8 cellular contexts compared by ENCODE assay signal in genomic region chr6:35259194-35259945, GRCh38. TPM values are rescaled to one million over a fixed set of nuclear protein-coding genes. Genes with fewer than 3 reads are reported as not detected.
DNase-seq lines count a peak whose midpoint lies in the region; ATAC-seq and TF ChIP-seq lines count a peak whose summit lies in the region.

Gene ZNF76, plus strand, starts transcription at chr6:35259735. Its CDS starts 21,417 bp downstream, at chr6:35281152.

- H3K4me3 ChIP-seq in DOHH2 (ENCODE audit: low read length): peak within 1 kb of the TSS; percentile 90
- H3K4me3 ChIP-seq in GM23338: peak within 1 kb of the TSS; percentile 84
- H3K4me3 ChIP-seq in LNCaP clone FGC (ENCODE audit: low read depth, low read length): peak within 1 kb of the TSS; percentile 87
- H3K4me3 ChIP-seq in fibroblast of mammary gland (ENCODE audit: control insufficient read depth, low read depth, low read length): peak within 1 kb of the TSS; percentile 95

- CTCF ChIA-PET in RWPE1 (lab: Yijun Ruan, JAX): interaction anchor here (0.6 to 0.8 kb wide), 5 partner anchors 14 to 796 kb away, joined by 3 to 6 read pairs (median 3); partner anchors contain the start of gene PPARD

- H3K27me3 Mint-ChIP-seq in GM23338 (ENCODE audit: insufficient read depth, low read depth, poor library complexity): peaks cover 10% of the 10 kb centered on the region
- no peaks in the 10 kb centered on the region for H3K27me3 Mint-ChIP-seq in activated T-helper 17 cell treated with anti-CD3 and anti-CD28 coated beads, Interleukin-2, amount 50 U/mL, for 72 hours
- no peaks in the 10 kb centered on the region for H3K27me3 Mint-ChIP-seq in natural killer cell (ENCODE audit: low read depth in 2 of 2)

- no peaks in the 10 kb centered on the region for H4K20me1 ChIP-seq in DOHH2 (ENCODE audit: control insufficient read depth, insufficient read depth, low read depth, low read length)
- H4K20me1 ChIP-seq in GM23338 (replicated peaks; ENCODE audit: insufficient read depth): no peaks in the 10 kb centered on the region; the same call in 1 of the 2 replicates

- H3K27ac Mint-ChIP-seq in GM23338: peak within 1 kb of the TSS; percentile 99
- H3K27ac Mint-ChIP-seq in activated T-helper 17 cell treated with anti-CD3 and anti-CD28 coated beads, Interleukin-2, amount 50 U/mL, for 72 hours: peak within 1 kb of the TSS; percentile 96
- H3K27ac Mint-ChIP-seq in natural killer cell: peak within 1 kb of the TSS; percentile 92 to 97

- H3K4me1 ChIP-seq in DOHH2 (ENCODE audit: control insufficient read depth, low read length): peaks cover 23% of the 10 kb centered on the region
- peaks cover 8% of the 10 kb centered on the region; the same call in 1 of the 2 replicates for H3K4me1 ChIP-seq in GM23338 (ENCODE audit: insufficient read depth)

- H3K9me2 ChIP-seq in DOHH2 (replicated peaks; ENCODE audit: control insufficient read depth, low read length) (no peaks in the 10 kb centered on the region), GM23338 (ENCODE audit: insufficient read depth) (no peaks in the 10 kb centered on the region)

- H3K9me3 ChIP-seq in DOHH2 (ENCODE audit: control insufficient read depth, insufficient read depth, low read length): no peaks in the 10 kb centered on the region

- H3K36me3 ChIP-seq in DOHH2 (ENCODE audit: control insufficient read depth, low read length) (peaks cover 6% of the 10 kb centered on the region; the same call in 1 of the 2 replicates), GM23338 (ENCODE audit: insufficient read depth) (no peaks in the 10 kb centered on the region)

- DNase-seq in GM23338 (ENCODE audit: low spot score) (peak; percentile 99), LNCaP clone FGC (ENCODE audit: low read depth) (peak; percentile 90), RWPE1 (ENCODE audit: low spot score) (peak; percentile 99), fibroblast of mammary gland (ENCODE audit: low read depth) (peak; percentile 95), natural killer cell (peak; percentile 92)
- peak; percentile 89 for DNase-seq in stimulated activated naive CD4-positive, alpha-beta T cell treated with Interleukin-2 at 50 U/mL for 16 hours (lab: John Stamatoyannopoulos, UW)

- ATAC-seq in GM23338: peak; percentile 83
- ATAC-seq in activated T-helper 17 cell treated with anti-CD3 and anti-CD28 coated beads, Interleukin-2, amount 50 U/mL, for 72 hours (replicated peaks): peak; percentile 96
- peak; percentile 68 to 90 (median 74) for ATAC-seq in natural killer cell

- H3K36me3 Mint-ChIP-seq in GM23338 (ENCODE audit: low read depth): no peaks in the 10 kb centered on the region
- peaks cover 7% of the 10 kb centered on the region for H3K36me3 Mint-ChIP-seq in activated T-helper 17 cell treated with anti-CD3 and anti-CD28 coated beads, Interleukin-2, amount 50 U/mL, for 72 hours (ENCODE audit: low read depth)
- no peaks in the 10 kb centered on the region for H3K36me3 Mint-ChIP-seq in natural killer cell

- H3K9me3 Mint-ChIP-seq in GM23338 (no peaks in the 10 kb centered on the region; the same call in 2 of the 3 replicates), natural killer cell (no peaks in the 10 kb centered on the region)
- no peaks in the 10 kb centered on the region for H3K9me3 Mint-ChIP-seq in activated T-helper 17 cell treated with anti-CD3 and anti-CD28 coated beads, Interleukin-2, amount 50 U/mL, for 72 hours

- peak within 1 kb of the TSS; percentile 88 for H2AFZ ChIP-seq in GM23338

- no peak for TF ChIP-seq CTCF in DOHH2 (IDR thresholded peaks at IDR 0.05; ENCODE audit: low read depth, low read length, poor library complexity, severe bottlenecking)
- TF ChIP-seq CTCF in GM23338 (conservative IDR thresholded peaks at IDR 0.05; ENCODE audit: low read depth in 2 of 2): no peak
- TF ChIP-seq CTCF in LNCaP clone FGC (IDR thresholded peaks at IDR 0.05; ENCODE audit: control insufficient read depth, extremely low read depth, insufficient read depth): no peak
- no peak for TF ChIP-seq CTCF in RWPE1 (conservative IDR thresholded peaks at IDR 0.05; ENCODE audit: low read depth)
- TF ChIP-seq CTCF in fibroblast of mammary gland (conservative IDR thresholded peaks at IDR 0.05; ENCODE audit: control insufficient read depth, insufficient read depth, low read depth, low read length): no peak
- no peak for TF ChIP-seq CTCF in natural killer cell (IDR thresholded peaks at IDR 0.05)

- H3K79me2 ChIP-seq in DOHH2 (ENCODE audit: control insufficient read depth, low read length) (peaks cover 58% of the 10 kb centered on the region), GM23338 (replicated peaks; ENCODE audit: insufficient read depth) (peaks cover 22% of the 10 kb centered on the region)

- peak within 1 kb of the TSS; percentile 66 for H3K27ac ChIP-seq in DOHH2 (ENCODE audit: low read depth, low read length)
- H3K27ac ChIP-seq in GM23338 (ENCODE audit: low read depth): peak within 1 kb of the TSS; percentile 95
- peak within 1 kb of the TSS; percentile 93 for H3K27ac ChIP-seq in RWPE1

- POLR2A ChIA-PET in RWPE1 (lab: Yijun Ruan, JAX; ENCODE audit: low non-redundant PET): interaction anchor here (1.0 kb wide), 1 partner anchor 109 kb away, joined by 3 read pairs; no protein-coding TSS in a partner anchor

- H3K4me2 ChIP-seq in DOHH2 (ENCODE audit: low read length) (peak within 1 kb of the TSS; percentile 69), GM23338 (peak within 1 kb of the TSS; percentile 97)

- H3K27me3 ChIP-seq in DOHH2 (ENCODE audit: control insufficient read depth, low read length): no peaks in the 10 kb centered on the region
- no peaks in the 10 kb centered on the region for H3K27me3 ChIP-seq in GM23338 (ENCODE audit: insufficient read depth)

- H3F3A ChIP-seq in DOHH2 (ENCODE audit: control insufficient read depth, insufficient read depth): peaks cover 15% of the 10 kb centered on the region
- peaks cover 8% of the 10 kb centered on the region; the same call in 1 of the 2 replicates for H3F3A ChIP-seq in GM23338 (replicated peaks; ENCODE audit: low read depth)

- H3K4me1 Mint-ChIP-seq in GM23338: peaks cover 4% of the 10 kb centered on the region
- peaks cover 32% of the 10 kb centered on the region for H3K4me1 Mint-ChIP-seq in activated T-helper 17 cell treated with anti-CD3 and anti-CD28 coated beads, Interleukin-2, amount 50 U/mL, for 72 hours
- H3K4me1 Mint-ChIP-seq in natural killer cell: peaks cover 46 to 59% of the 10 kb centered on the region in 2 donors

- H3K4me3 Mint-ChIP-seq in GM23338 (peak within 1 kb of the TSS; percentile 89), natural killer cell (peak within 1 kb of the TSS; percentile 94)
- peak within 1 kb of the TSS; percentile 95 for H3K4me3 Mint-ChIP-seq in activated T-helper 17 cell treated with anti-CD3 and anti-CD28 coated beads, Interleukin-2, amount 50 U/mL, for 72 hours

- intact Hi-C loops in natural killer cell (cut with micrococcal nuclease): no loop called here

TF ChIP-seq in GM23338, 12 proteins besides CTCF, POLR2A, EP300 and RAD21 (continues in another document):
- TF ChIP-seq ZNF114 (CRISPR knock-in tag; IDR thresholded peaks at IDR 0.05) (no peak), CREB1 (CRISPR knock-in tag; IDR thresholded peaks at IDR 0.05; ENCODE audit: low read depth) (peak; percentile 98), EZH2phosphoT487 (IDR thresholded peaks at IDR 0.05; ENCODE audit: unreplicated experiment) (no peak), STAT1 (IDR thresholded peaks at IDR 0.05; ENCODE audit: unreplicated experiment) (no peak), REST (IDR thresholded peaks at IDR 0.05; ENCODE audit: unreplicated experiment) (no peak)

RNA-seq across cellular contexts. Expression of gene ZNF76, which starts in this region (rescaled TPM):
- 18.1 and 18.8 TPM in 2 replicates for total RNA-seq in GM23338 (2014; rRNA removed; shearing (Covaris generic))
- polyA plus RNA-seq in GM23338 (2016; fragmentation: Nextera tagmentation; extraction: Ambion mirVana): 12.5 and 13.7 TPM in 2 replicates
- total RNA-seq in activated T-helper 17 cell treated with anti-CD3 and anti-CD28 coated beads, Interleukin-2, amount 50 U/mL, for 72 hours: 10 to 100 TPM; 44.3 to 53.2 TPM
- 10 to 100 TPM; 62.7 to 81.6 (median 64.6) TPM for total RNA-seq in natural killer cell

Comparison
In these comparisons a context has a peak if more than half of its experiments do, and no peak if none do; other contexts are left out.
1. Peak in every context shown above with its lines: DNase-seq, ATAC-seq, H3K4me3 ChIP-seq and H3K27ac ChIP-seq.